ENCODE assay signal across 8 cellular contexts in genomic region chr19:46513461-46514236, GRCh38. TPM values are rescaled to one million over a fixed set of nuclear protein-coding genes. Genes with fewer than 3 reads are reported as not detected.
DNase-seq lines count a peak whose midpoint lies in the region; ATAC-seq, FAIRE-seq and TF ChIP-seq lines count a peak whose summit lies in the region.

No MANE protein-coding gene starts in this region.

- H3K4me1 ChIP-seq in Caco-2 (no peaks in the 10 kb centered on the region), pancreas (no peaks in the 10 kb centered on the region), tibial artery (peaks cover 0 to 16% (median 4%) of the 10 kb centered on the region in 4 donors)

- DNase-seq in Caco-2 (peak; percentile 67 to 84), RPMI7951 (ENCODE audit: low read depth) (peak; percentile 53), frontal cortex (ENCODE audit: low spot score in 2 of 2) (peak; percentile 46 to 81), pancreas (peak; percentile 29 to 98 (median 84)), tibial artery (peak; percentile 68 to 87)
- peak; percentile 53 for DNase-seq in activated effector memory CD4-positive, alpha-beta T cell treated with Interleukin-2 at 50 U/mL for 16 hours

- CTCF ChIA-PET in Caco-2 (lab: Charles Lee) = no interaction called here

- peak; percentile 92 for TF ChIP-seq RAD21 in Ishikawa (IDR thresholded peaks at IDR 0.05; ENCODE audit: low read depth)

- H3K9me3 Mint-ChIP-seq in Caco-2 (ENCODE audit: unreplicated experiment) = peaks cover 19% of the 10 kb centered on the region

- H3K36me3 ChIP-seq in Caco-2 (ENCODE audit: control insufficient read depth, insufficient read depth, low read length) = no peaks in the 10 kb centered on the region
- no peaks in the 10 kb centered on the region for H3K36me3 ChIP-seq in pancreas
- H3K36me3 ChIP-seq in tibial artery = no peaks in the 10 kb centered on the region

- POLR2A ChIA-PET in Caco-2 (lab: Charles Lee) = no interaction called here

- peak; percentile 87 to 98 (median 95) for ATAC-seq in pancreas
- ATAC-seq in GM21723 (IDR thresholded peaks at IDR 0.05; ENCODE audit: unreplicated experiment) = no peak

- no peaks in the 10 kb centered on the region for H3K36me3 Mint-ChIP-seq in Caco-2 (ENCODE audit: insufficient read depth, unreplicated experiment)

- no peak overlapping the region for H3K27ac Mint-ChIP-seq in Caco-2 (ENCODE audit: unreplicated experiment)

- FAIRE-seq in frontal cortex (lab: Jason Lieb, UNC) (no peak), pancreas (lab: Jason Lieb, UNC) (no peak)

- BruUV-seq in Caco-2 (replicated peaks; lab: Mats Ljungman, UMichigan) = no TSS peak

- TF ChIP-seq CTCF in Caco-2 (IDR thresholded peaks at IDR 0.05; ENCODE audit: insufficient read depth in 1 of 2, low read depth in 1 of 2, low read length in 1 of 2, severe bottlenecking in 1 of 2, unreplicated experiment in 1 of 2) = peak; percentile 87 to 91
- TF ChIP-seq CTCF in pancreas (IDR thresholded peaks at IDR 0.05) = peak; percentile 87 to 99 (median 96)
- peak; percentile 99 for TF ChIP-seq CTCF in tibial artery (IDR thresholded peaks at IDR 0.05)

- intact Hi-C loops in Caco-2 (cut with micrococcal nuclease; ENCODE audit: unreplicated experiment) (loop anchor here (1.0 to 2.0 kb wide), 2 partner anchors 111 to 118 kb away; no protein-coding TSS in a partner anchor), pancreas (cut with DNase I) (no loop called here), tibial artery (cut with DNase I; ENCODE audit: low total_unique reads) (loop anchor here (1.0 kb wide), 1 partner anchor 117 kb away; no protein-coding TSS in a partner anchor)

- H3K27me3 ChIP-seq in Caco-2 (replicated peaks; ENCODE audit: control insufficient read depth, insufficient read depth, low read length) = no peaks in the 10 kb centered on the region
- no peaks in the 10 kb centered on the region for H3K27me3 ChIP-seq in pancreas
- H3K27me3 ChIP-seq in tibial artery = peaks cover 0 to 5% of the 10 kb centered on the region in 2 donors

- H3K27ac ChIP-seq in pancreas (no peak overlapping the region), tibial artery (no peak overlapping the region)

- no peaks in the 10 kb centered on the region for H3K4me1 Mint-ChIP-seq in Caco-2 (ENCODE audit: low read depth, unreplicated experiment)

- H3K9me3 ChIP-seq in Caco-2 = 0 out of 2 replicates have a peak, but pooled peaks cover 4% of the 10 kb centered on the region
- no peaks in the 10 kb centered on the region for H3K9me3 ChIP-seq in pancreas
- peaks cover 0 to 10% (median 9%) of the 10 kb centered on the region in 3 donors for H3K9me3 ChIP-seq in tibial artery

- TF ChIP-seq EP300 in Ishikawa (IDR thresholded peaks at IDR 0.05; ENCODE audit: borderline replicate concordance) = no peak

- no peaks in the 10 kb centered on the region for H3K27me3 Mint-ChIP-seq in Caco-2 (ENCODE audit: insufficient read depth, unreplicated experiment)

- H3K4me3 Mint-ChIP-seq in Caco-2 (ENCODE audit: unreplicated experiment) = no peak overlapping the region

- H3K4me3 ChIP-seq in Caco-2 (ENCODE audit: low read depth, low read length) = no peak overlapping the region
- H3K4me3 ChIP-seq in pancreas = no peak overlapping the region
- no peak overlapping the region for H3K4me3 ChIP-seq in tibial artery

- 21 to 26% methylated on average over 35 to 36 of the region's 36 CpGs for WGBS in pancreas, 2 donors

TF ChIP-seq in Ishikawa, 13 proteins besides CTCF, POLR2A, EP300 and RAD21:
- TF ChIP-seq, protein P1, sequence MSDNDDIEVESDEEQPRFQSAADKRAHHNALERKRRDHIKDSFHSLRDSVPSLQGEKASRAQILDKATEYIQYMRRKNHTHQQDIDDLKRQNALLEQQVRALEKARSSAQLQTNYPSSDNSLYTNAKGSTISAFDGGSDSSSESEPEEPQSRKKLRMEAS (IDR thresholded peaks at IDR 0.05) = peak; percentile 37; the same call in 1 of the 2 replicates
- no peak for TF ChIP-seq TCF12 (IDR thresholded peaks at IDR 0.05; ENCODE audit: low read depth)
TF ChIP-seq in Ishikawa: peak in this region for 1.

RNA-seq across cellular contexts. Expression of gene PNMA8B, which starts 18.0 kb away (rescaled TPM):
- total RNA-seq in Caco-2 (2022) (0.11 TPM in 1 of 2 replicates, not detected in the other), frontal cortex (17.1 TPM), pancreas (1 to 10 TPM in 2 of 6 donors, under 1 TPM in 4; 0.47 to 1.4 (median 0.68) TPM)
- not detected in 2 replicates for total RNA-seq in RPMI7951 (2014; rRNA removed; shearing (Covaris generic))
- polyA plus RNA-seq in pancreas = 1 to 10 TPM; 1.1 to 1.2 TPM

RNA-seq across cellular contexts. Expression of gene PNMA8A, which starts 42.3 kb away (rescaled TPM):
- total RNA-seq in Caco-2 (2022) (not detected in 2 replicates), frontal cortex (68.1 TPM), pancreas (1 to 10 TPM; 2.4 to 8.0 (median 5.8) TPM)
- 0.20 TPM in 1 of 2 replicates, not detected in the other for total RNA-seq in RPMI7951 (2014; rRNA removed; shearing (Covaris generic))
- 1 to 10 TPM; 2.4 to 8.9 TPM for polyA plus RNA-seq in pancreas

Comparison
In these comparisons a context has a peak if more than half of its experiments do, and no peak if none do; other contexts are left out.
1. intact Hi-C loops: an anchor here in Caco-2 (1.0 to 2.0 kb wide) and tibial artery (1.0 kb wide); none called in pancreas.